Comparison of ENCODE assay signal across 1 cellular context in genomic region chr4:71184195-71184781, GRCh38.
TF ChIP-seq lines count a peak whose summit lies in the region.

No MANE protein-coding gene starts in this region.

TF ChIP-seq in HEK293, 187 proteins besides CTCF, POLR2A, EP300 and RAD21 (continued from another document and continues in another):
- TF ChIP-seq PRDM10 (tag by site-specific recombination; IDR thresholded peaks at IDR 0.05) (no peak), ZNF645 (tag by site-specific recombination; IDR thresholded peaks at IDR 0.05) (no peak), ZNF747 (tag by site-specific recombination; IDR thresholded peaks at IDR 0.05) (no peak), PRDM2 (tag by site-specific recombination; IDR thresholded peaks at IDR 0.05; ENCODE audit: borderline replicate concordance) (no peak), ZNF398 (tag by site-specific recombination; IDR thresholded peaks at IDR 0.05) (no peak), ZNF157 (tag by site-specific recombination; IDR thresholded peaks at IDR 0.05) (no peak), PRDM1 (tag by site-specific recombination; IDR thresholded peaks at IDR 0.05) (no peak), ZNF366 (tag by site-specific recombination; conservative IDR thresholded peaks at IDR 0.05) (peak; percentile 52), ZNF560 (tag by site-specific recombination; IDR thresholded peaks at IDR 0.05; ENCODE audit: borderline replicate concordance) (no peak), ZNF654 (tag by site-specific recombination; IDR thresholded peaks at IDR 0.05; ENCODE audit: low read depth) (peak; percentile 61), ZBTB10 (tag by site-specific recombination; IDR thresholded peaks at IDR 0.05) (no peak), ZNF362 (tag by site-specific recombination; IDR thresholded peaks at IDR 0.05) (no peak), ZNF76 (tag by site-specific recombination; IDR thresholded peaks at IDR 0.05; ENCODE audit: borderline replicate concordance, low read depth) (no peak), ZNF660 (tag by site-specific recombination; IDR thresholded peaks at IDR 0.05) (0 out of 2 replicates have a peak, but pooled peaks have one; percentile 15), ZNF23 (tag by site-specific recombination; IDR thresholded peaks at IDR 0.05; ENCODE audit: borderline replicate concordance) (no peak), ELK4 (IDR thresholded peaks at IDR 0.05; ENCODE audit: borderline replicate concordance, low read depth, low read length) (no peak), MYNN (tag by site-specific recombination; IDR thresholded peaks at IDR 0.05; ENCODE audit: borderline replicate concordance) (no peak), ZNF335 (tag by site-specific recombination; conservative IDR thresholded peaks at IDR 0.05) (peak; percentile 52; the same call in 1 of the 2 replicates), ZNF518A (tag by site-specific recombination; conservative IDR thresholded peaks at IDR 0.05; ENCODE audit: low read depth) (no peak), ZNF214 (tag by site-specific recombination; IDR thresholded peaks at IDR 0.05; ENCODE audit: borderline replicate concordance) (no peak), ZNF521 (tag by site-specific recombination; IDR thresholded peaks at IDR 0.05) (no peak), ZFP3 (tag by site-specific recombination; IDR thresholded peaks at IDR 0.05; ENCODE audit: low read depth) (no peak), ZSCAN30 (tag by site-specific recombination; IDR thresholded peaks at IDR 0.05) (no peak), ZNF501 (tag by site-specific recombination; IDR thresholded peaks at IDR 0.05) (no peak), ATF2 (tag by site-specific recombination; IDR thresholded peaks at IDR 0.05; ENCODE audit: low read depth) (peak; percentile 92), SCRT1 (tag by site-specific recombination; IDR thresholded peaks at IDR 0.05; ENCODE audit: borderline replicate concordance) (no peak), ZNF174 (tag by site-specific recombination; IDR thresholded peaks at IDR 0.05) (no peak), ZNF16 (tag by site-specific recombination; IDR thresholded peaks at IDR 0.05; ENCODE audit: low read depth) (no peak)
